ENCODE assay signal across 8 cellular contexts in genomic region chr11:28107726-28108618, GRCh38. TPM values are rescaled to one million over a fixed set of nuclear protein-coding genes. Genes with fewer than 3 reads are reported as not detected.
DNase-seq lines count a peak whose midpoint lies in the region; ATAC-seq, FAIRE-seq and TF ChIP-seq lines count a peak whose summit lies in the region.

TSS of gene KIF18A (minus strand) at chr11:28108156. CDS start at chr11:28097947, 10,209 bp downstream.
TSS of gene METTL15 (plus strand) at chr11:28108388. CDS start at chr11:28113335, 4,947 bp downstream.

- H3K9me3 ChIP-seq in heart right ventricle: no peaks in the 10 kb centered on the region

- peaks cover 0 to 45% (median 37%) of the 10 kb centered on the region in 9 donors for H3K4me1 ChIP-seq in heart right ventricle

- peak; percentile 98 for FAIRE-seq in GM12892 (lab: Jason Lieb, UNC)

- WGBS in heart right ventricle, 2 donors: 0% methylated on average over 38 of the region's 38 CpGs

- peak; percentile 91 for ATAC-seq in HG02852 (IDR thresholded peaks at IDR 0.05; ENCODE audit: unreplicated experiment)
- peak; percentile 99 to 100 (median 100) for ATAC-seq in heart right ventricle

- peak; percentile 81 for TF ChIP-seq POLR2A in GM12892 (IDR thresholded peaks at IDR 0.05; ENCODE audit: low read depth, low read length)

- H3K27ac ChIP-seq in heart right ventricle: peak within 1 kb of the TSS in 9 of 10 donors; percentile 63 to 91 (median 80)

- TF ChIP-seq CTCF in heart right ventricle (IDR thresholded peaks at IDR 0.05): no peak

- peak; percentile 53 for DNase-seq in GM12892 (ENCODE audit: insufficient read length)
- DNase-seq in NCI-H146 (lab: John Stamatoyannopoulos, UW): peak; percentile 98
- DNase-seq in T-helper 1 cell: peak; percentile 95 to 98 (median 97)
- peak; percentile 99 for DNase-seq in amniotic epithelial cell (ENCODE audit: low read depth)
- DNase-seq in heart right ventricle: peak; percentile 100
- DNase-seq in posterior vena cava (ENCODE audit: low spot score): peak; percentile 100
- DNase-seq in ureter (ENCODE audit: low spot score): peak; percentile 100

- intact Hi-C loops in heart right ventricle (cut with DNase I) (loop anchor here in 4 of 10 donors (5.0 to 10.0 kb wide), 4 partner anchors 233 to 593 kb away; partner anchors contain the start of gene BDNF (in 2 of the 4)), posterior vena cava (cut with DNase I) (loop anchor here (1.0 to 10.0 kb wide), 2 partner anchors 8 to 403 kb away; partner anchors contain the start of gene BDNF (in 1 of the 2))

- H3K4me3 ChIP-seq in heart right ventricle: peak within 1 kb of the TSS; percentile 36 to 74 (median 59)

- no peaks in the 10 kb centered on the region for H3K27me3 ChIP-seq in heart right ventricle

- H3K36me3 ChIP-seq in heart right ventricle: no peaks in the 10 kb centered on the region

RNA-seq across cellular contexts. Expression of gene KIF18A, which starts in this region (rescaled TPM):
- 7.5 TPM for polyA plus RNA-seq in GM12892 (2012; ENCODE audit: missing spikeins)
- total RNA-seq in heart right ventricle (1 to 10 TPM in 1 of 10 donors, under 1 TPM in 8, not detected in 1; 0.06 to 1.3 (median 0.17) TPM), posterior vena cava (1 to 10 TPM; 1.7 to 4.2 TPM), ureter (0.86 TPM)
- under 1 TPM in 1 of 2 donors, not detected in 1; 0.16 TPM for polyA plus RNA-seq in heart right ventricle

RNA-seq across cellular contexts. Expression of gene METTL15, which starts in this region (rescaled TPM):
- polyA plus RNA-seq in GM12892 (2012; ENCODE audit: missing spikeins): 11.6 TPM
- 10 to 100 TPM in 9 of 10 donors, 1 to 10 TPM in 1; 8.9 to 13.6 (median 11.9) TPM for total RNA-seq in heart right ventricle
- 1 to 10 TPM; 4.7 to 6.1 TPM for polyA plus RNA-seq in heart right ventricle
- total RNA-seq in posterior vena cava: 10 to 100 TPM; 17.1 to 17.6 TPM
- 23.2 TPM for total RNA-seq in ureter

Comparison
In these comparisons a context has a peak if more than half of its experiments do, and no peak if none do; other contexts are left out.
1. Peak in every context shown above with its lines: DNase-seq, ATAC-seq, H3K4me3 ChIP-seq and H3K27ac ChIP-seq.